In the genomic region with DNA sequence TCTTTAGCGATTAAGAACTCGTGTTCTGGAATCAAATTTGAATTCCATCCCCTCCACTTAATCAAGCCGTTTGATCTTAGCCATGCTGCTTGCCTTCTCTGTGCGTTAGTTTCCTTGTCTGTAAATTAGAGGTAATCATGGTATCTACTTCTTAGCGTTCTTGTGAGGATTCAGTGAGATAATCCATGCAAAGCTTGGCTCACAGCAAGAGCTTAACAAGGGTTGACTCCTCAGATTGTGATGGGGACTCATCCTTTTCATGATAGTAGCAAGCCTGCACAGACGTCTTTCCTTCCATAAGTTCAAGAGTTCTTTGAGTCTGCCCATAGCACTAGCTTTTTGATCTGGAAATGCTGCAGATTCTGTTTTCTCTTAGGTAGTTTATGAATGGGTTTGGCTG, we compare ENCODE assay signal across 19 cellular contexts.
"Had no signal": no experiment of that assay in that cellular context is flagged by ENCODE, and none has a peak within 500 bp of the region (broad histone marks: within the 10 kb centered on the region; RNA-seq: fewer than 3 reads in every experiment).

No MANE protein-coding gene starts in this region.

- H3K36me3 ChIP-seq: ascending aorta, tibial nerve had no signal

- H3K27ac ChIP-seq: ascending aorta, foreskin keratinocyte, parathyroid adenoma, tibial nerve had no signal

- DNase-seq: activated CD4-positive, alpha-beta T cell treated with anti-CD3 and anti-CD28 coated beads, Interleukin-2, amount 50 U/mL, for 1 hour; activated naive CD4-positive, alpha-beta T cell treated with anti-CD3 and anti-CD28 coated beads, Interleukin-2, amount 10 ng/mL, durations not matched to agents 7 days and 5 days; activated T-cell treated with anti-CD3 and anti-CD28 coated beads for 4 hours; dermis blood vessel endothelial cell; effector memory CD8-positive, alpha-beta T cell; foreskin keratinocyte; kidney glomerular epithelial cell; midbrain; stimulated activated CD4-positive, alpha-beta T cell treated with anti-CD3 and anti-CD28 coated beads, Interleukin-15, amount 100 ng/mL, for 24 hours; stimulated activated CD4-positive, alpha-beta T cell treated with anti-CD3 and anti-CD28 coated beads, Interleukin-4, amount 100 ng/mL, for 24 hours; stimulated activated naive CD4-positive, alpha-beta T cell treated with Interleukin-2 at 50 U/mL for 16 hours; substantia nigra; T-helper 2 cell had no signal

- H3K9ac ChIP-seq: parathyroid adenoma had no signal

- H3K9me3 ChIP-seq: ascending aorta, tibial nerve had no signal

- H3K9me3 Mint-ChIP-seq: activated naive CD4-positive, alpha-beta T cell treated with anti-CD3 and anti-CD28 coated beads, Interleukin-2, amount 10 ng/mL, durations not matched to agents 7 days and 5 days; activated T-helper 2 cell treated with anti-CD3 and anti-CD28 coated beads, Interferon-gamma antibody, Interleukin-2, Interleukin-4, amounts not matched to agents 10 μg/mL and 5 μg/mL and 100 μg/mL, durations not matched to agents 14 hours and 24 hours and 36 hours; effector memory CD8-positive, alpha-beta T cell; neural crest cell had no signal

- H3K27me3 ChIP-seq: ascending aorta, foreskin keratinocyte, tibial nerve had no signal

- H3K27ac Mint-ChIP-seq: activated naive CD4-positive, alpha-beta T cell treated with anti-CD3 and anti-CD28 coated beads, Interleukin-2, amount 10 ng/mL, durations not matched to agents 7 days and 5 days; activated T-helper 2 cell treated with anti-CD3 and anti-CD28 coated beads, Interferon-gamma antibody, Interleukin-2, Interleukin-4, amounts not matched to agents 10 μg/mL and 5 μg/mL and 100 μg/mL, durations not matched to agents 14 hours and 24 hours and 36 hours had no signal

- ATAC-seq: activated CD4-positive, CD25-positive, alpha-beta regulatory T cell treated with anti-CD3 and anti-CD28 coated beads, Interleukin-2, amount 50 U/mL, for 24 hours; effector memory CD8-positive, alpha-beta T cell; foreskin keratinocyte had no signal

- H3K4me1 Mint-ChIP-seq: activated naive CD4-positive, alpha-beta T cell treated with anti-CD3 and anti-CD28 coated beads, Interleukin-2, amount 10 ng/mL, durations not matched to agents 7 days and 5 days had no signal

- H3K36me3 Mint-ChIP-seq: activated naive CD4-positive, alpha-beta T cell treated with anti-CD3 and anti-CD28 coated beads, Interleukin-2, amount 10 ng/mL, durations not matched to agents 7 days and 5 days had no signal

- H2AFZ ChIP-seq: parathyroid adenoma had no signal

- H3K4me3 Mint-ChIP-seq: activated naive CD4-positive, alpha-beta T cell treated with anti-CD3 and anti-CD28 coated beads, Interleukin-2, amount 10 ng/mL, durations not matched to agents 7 days and 5 days; effector memory CD8-positive, alpha-beta T cell; neural crest cell had no signal

- H3K4me3 ChIP-seq: ascending aorta, tibial nerve had no signal
